In genomic region chr11:19079643-19080440, GRCh38 we compare ENCODE assay signal across 1 cellular context.
A peak's percentile ranks its signal among the peaks of the same experiment; 100 is the strongest.
TF ChIP-seq lines count a peak whose summit lies in the region.

No MANE protein-coding gene starts in this region.

TF ChIP-seq in HCT116, 20 proteins besides CTCF, POLR2A, EP300 and RAD21:
- TF ChIP-seq ATF3 (IDR thresholded peaks at IDR 0.05): peak; percentile 75; the same call in 1 of the 2 replicates
- no peak for TF ChIP-seq ZBTB33 (IDR thresholded peaks at IDR 0.05; ENCODE audit: extremely low read depth, insufficient replicate concordance, low read length)
- TF ChIP-seq MAX (IDR thresholded peaks at IDR 0.05): no peak; the same call in 1 of the 2 replicates
- no peak for TF ChIP-seq ZFX (IDR thresholded peaks at IDR 0.05)
- TF ChIP-seq YY1 (IDR thresholded peaks at IDR 0.05; ENCODE audit: extremely low read depth, insufficient replicate concordance, low read depth, low read length): no peak
- no peak for TF ChIP-seq EGR1 (IDR thresholded peaks at IDR 0.05; ENCODE audit: low read depth)
- no peak for TF ChIP-seq EZH2phosphoT487 (IDR thresholded peaks at IDR 0.05; ENCODE audit: borderline replicate concordance)
- peak; percentile 92 for TF ChIP-seq CEBPB (IDR thresholded peaks at IDR 0.05; ENCODE audit: low read depth)
- no peak; the same call in 1 of the 2 replicates for TF ChIP-seq ELF1 (IDR thresholded peaks at IDR 0.05; ENCODE audit: borderline replicate concordance, low read depth)
- no peak for TF ChIP-seq EZH2 (IDR thresholded peaks at IDR 0.05)
- no peak for TF ChIP-seq SIN3A (IDR thresholded peaks at IDR 0.05; ENCODE audit: low read depth)
- no peak for TF ChIP-seq ZNF274 (IDR thresholded peaks at IDR 0.05; ENCODE audit: low read depth, low read length)
- TF ChIP-seq FOSL1 (IDR thresholded peaks at IDR 0.05; ENCODE audit: low read depth): peak; percentile 79
- TF ChIP-seq SRF (IDR thresholded peaks at IDR 0.05; ENCODE audit: low read depth): peak; percentile 41; the same call in 1 of the 2 replicates
- peak; percentile 78 for TF ChIP-seq JUND (IDR thresholded peaks at IDR 0.05)
- TF ChIP-seq POLR2AphosphoS5 (IDR thresholded peaks at IDR 0.05; ENCODE audit: low read depth, low read length): peak; percentile 28; the same call in 1 of the 2 replicates
- no peak for TF ChIP-seq REST (IDR thresholded peaks at IDR 0.05; ENCODE audit: low read depth)
- no peak for TF ChIP-seq TCF7L2 (IDR thresholded peaks at IDR 0.05; ENCODE audit: borderline replicate concordance, extremely low read depth, insufficient read depth, insufficient read length)
- TF ChIP-seq SP1 (IDR thresholded peaks at IDR 0.05; ENCODE audit: low read depth): peak; percentile 78
- TF ChIP-seq CBX3 (IDR thresholded peaks at IDR 0.05; ENCODE audit: low read depth): peak; percentile 45; the same call in 1 of the 2 replicates
